ENCODE assay signal across 10 cellular contexts in the genomic region with DNA sequence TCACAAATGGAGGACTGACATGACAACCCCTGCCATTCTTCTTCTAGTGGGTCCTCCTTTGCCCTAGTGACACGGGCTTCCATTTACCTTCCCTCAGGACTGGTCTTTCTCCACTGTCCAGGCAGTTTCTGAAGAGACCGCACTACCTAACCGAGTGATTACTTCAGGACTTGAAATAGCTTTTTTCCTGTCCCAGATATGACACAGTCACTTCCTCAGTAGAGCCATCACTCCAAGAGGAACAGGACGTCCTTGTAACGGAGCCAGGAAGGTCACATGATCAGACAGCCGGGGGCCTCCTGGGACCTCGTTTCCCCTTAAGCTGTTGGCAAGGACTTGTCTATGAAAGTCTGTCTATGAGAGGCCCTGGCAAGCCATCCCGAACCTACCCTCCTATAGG.
DNase-seq lines count a peak whose midpoint lies in the region; ATAC-seq, FAIRE-seq and TF ChIP-seq lines count a peak whose summit lies in the region.
"Had no signal": no experiment of that assay in that cellular context is flagged by ENCODE, and none has a peak within 500 bp of the region (broad histone marks: within the 10 kb centered on the region; RNA-seq: fewer than 3 reads in every experiment).

No MANE protein-coding gene starts in this region.

- peak; percentile 16 for FAIRE-seq in HTR-8/SVneo (lab: Jason Lieb, UNC)

- H3K36me3 ChIP-seq in skeletal muscle satellite cell (ENCODE audit: insufficient read depth, low read length): no peaks in the 10 kb centered on the region

- H3K4me1 ChIP-seq in skeletal muscle satellite cell (ENCODE audit: control insufficient read depth, insufficient read depth, low read length): peaks cover 26% of the 10 kb centered on the region

- no peak for TF ChIP-seq CTCF in astrocyte of the spinal cord (IDR thresholded peaks at IDR 0.05; ENCODE audit: low read depth, low read length)

- H3K4me2 ChIP-seq in skeletal muscle satellite cell (ENCODE audit: low read length): peak overlapping the region; percentile 40
- H3K4me2 ChIP-seq: PC-9 had no signal

- DNase-seq in HTR-8/SVneo (ENCODE audit: insufficient read length, low spot score) (no peak), astrocyte of the spinal cord (ENCODE audit: low read depth, low spot score) (peak; percentile 3), hippocampal formation (lab: John Stamatoyannopoulos, UW) (peak; percentile 29 to 44), AG08396 (ENCODE audit: low spot score) (no peak), NK-92 (lab: John Stamatoyannopoulos, UW; ENCODE audit: unreplicated experiment) (no peak)
- DNase-seq: PC-9; stimulated activated naive CD4-positive, alpha-beta T cell treated with Interleukin-2 at 50 U/mL for 16 hours had no signal

- H3K9ac ChIP-seq in skeletal muscle satellite cell (ENCODE audit: low read depth, low read length): no peak overlapping the region

- H3K27me3 ChIP-seq in skeletal muscle satellite cell (ENCODE audit: control insufficient read depth, insufficient read depth, low read length): no peaks in the 10 kb centered on the region

- in situ Hi-C loops in astrocyte of the spinal cord (cut with HindIII; ENCODE audit: low sequenced_read_pairs): no loop called here

- H3K4me3 ChIP-seq in astrocyte of the spinal cord (ENCODE audit: low read depth, low read length): no peak overlapping the region
- H3K4me3 ChIP-seq in skeletal muscle satellite cell (ENCODE audit: low read length): peak overlapping the region; percentile 44
- H3K4me3 ChIP-seq: PC-9 had no signal

- ATAC-seq in HG03565 (IDR thresholded peaks at IDR 0.05; ENCODE audit: unreplicated experiment) (no peak), HG02981 (IDR thresholded peaks at IDR 0.05; ENCODE audit: unreplicated experiment) (no peak)

- no peaks in the 10 kb centered on the region for H3K9me3 ChIP-seq in skeletal muscle satellite cell (replicated peaks; ENCODE audit: low read length)

Comparison
In these comparisons a context has a peak if more than half of its experiments do, and no peak if none do; other contexts are left out.
1. DNase-seq: peak in astrocyte of the spinal cord (single experiment) and hippocampal formation (2 of 2); none in HTR-8/SVneo (single experiment), AG08396 (single experiment) and NK-92 (single experiment).